Comparison of ENCODE assay signal across 31 cellular contexts in genomic region chr1:158644479-158644878, GRCh38. TPM values are rescaled to one million over a fixed set of nuclear protein-coding genes. Genes with fewer than 3 reads are reported as not detected.
"Had no signal": no experiment of that assay in that cellular context is flagged by ENCODE, and none has a peak within 500 bp of the region (broad histone marks: within the 10 kb centered on the region; RNA-seq: fewer than 3 reads in every experiment).

No MANE protein-coding gene starts in this region.

- H3K4me3 Mint-ChIP-seq: activated CD4-positive, alpha-beta T cell treated with anti-CD3 and anti-CD28 coated beads, Interleukin-2, amount 10 ng/mL, durations not matched to agents 24 days and 14 days; activated CD8-positive, alpha-beta T cell treated with anti-CD3 and anti-CD28 coated beads, Interleukin-2, amount 10 ng/mL, durations not matched to agents 7 days and 5 days; activated T-cell treated with anti-CD3 and anti-CD28 coated beads, Interleukin-2, amount 50 U/mL, for 72 hours; central memory CD8-positive, alpha-beta T cell; dendritic cell treated with granulocyte-macrophage colony-stimulating factor and Interleukin-4, amounts not matched to agents 40 ng/mL and 50 ng/mL, for 4 days; endodermal cell; natural killer cell; neural progenitor cell; stimulated activated memory B cell treated with anti-CD40 and anti-IgM and Interleukin-4, amounts not matched to agents 10 μg/mL and 1 μg/mL and 100 μg/mL, for 72 hours had no signal

- DNase-seq: activated CD4-positive, alpha-beta T cell treated with anti-CD3 and anti-CD28 coated beads, Interleukin-2, amount 10 ng/mL, durations not matched to agents 24 days and 14 days; activated CD4-positive, CD25-positive, alpha-beta regulatory T cell treated with anti-CD3 and anti-CD28 coated beads, Interleukin-2, amount 50 U/mL, for 72 hours; activated CD8-positive, alpha-beta T cell treated with anti-CD3 and anti-CD28 coated beads, Interleukin-2, amount 10 ng/mL, durations not matched to agents 7 days and 5 days; activated naive CD4-positive, alpha-beta T cell; activated T-cell treated with anti-CD3 and anti-CD28 coated beads for 4 hours; activated T-cell treated with anti-CD3 and anti-CD28 coated beads, Interleukin-2, amount 50 U/mL, for 72 hours; endodermal cell; foreskin keratinocyte; heart left ventricle; mesenchymal stem cell; natural killer cell; stimulated activated CD4-positive, alpha-beta T cell treated with anti-CD3 and anti-CD28 coated beads, Interleukin-1b, Interleukin-23, amount 100 ng/mL, for 48 hours; stimulated activated CD4-positive, alpha-beta T cell treated with anti-CD3 and anti-CD28 coated beads, Interleukin-4, amount 100 ng/mL, for 4 hours; stimulated activated CD8-positive, alpha-beta memory T cell treated with anti-CD3 and anti-CD28 coated beads, Interleukin-4, amount 100 ng/mL, for 48 hours; T1000; tibial artery had no signal

- H3K9me3 Mint-ChIP-seq: activated CD4-positive, alpha-beta T cell treated with anti-CD3 and anti-CD28 coated beads, Interleukin-2, amount 10 ng/mL, durations not matched to agents 24 days and 14 days; activated naive CD4-positive, alpha-beta T cell treated with anti-CD3 and anti-CD28 coated beads, Interleukin-2, amount 50 U/mL, for 72 hours; activated T-cell treated with anti-CD3 and anti-CD28 coated beads, Interleukin-2, amount 50 U/mL, for 72 hours; central memory CD8-positive, alpha-beta T cell; dendritic cell treated with granulocyte-macrophage colony-stimulating factor and Interleukin-4, amounts not matched to agents 40 ng/mL and 50 ng/mL, for 4 days; endodermal cell; natural killer cell; neural progenitor cell had no signal

- H3K27ac Mint-ChIP-seq: activated CD4-positive, alpha-beta T cell treated with anti-CD3 and anti-CD28 coated beads, Interleukin-2, amount 10 ng/mL, durations not matched to agents 24 days and 14 days; activated CD8-positive, alpha-beta T cell treated with anti-CD3 and anti-CD28 coated beads, Interleukin-2, amount 10 ng/mL, durations not matched to agents 7 days and 5 days; activated naive CD4-positive, alpha-beta T cell treated with anti-CD3 and anti-CD28 coated beads, Interleukin-2, amount 50 U/mL, for 72 hours; activated T-cell treated with anti-CD3 and anti-CD28 coated beads, Interleukin-2, amount 50 U/mL, for 72 hours; dendritic cell treated with granulocyte-macrophage colony-stimulating factor and Interleukin-4, amounts not matched to agents 40 ng/mL and 50 ng/mL, for 4 days; endodermal cell; natural killer cell; neural progenitor cell; stimulated activated memory B cell treated with anti-CD40 and anti-IgM and Interleukin-4, amounts not matched to agents 10 μg/mL and 1 μg/mL and 100 μg/mL, for 72 hours had no signal

- H3K36me3 Mint-ChIP-seq: activated naive CD4-positive, alpha-beta T cell treated with anti-CD3 and anti-CD28 coated beads, Interleukin-2, amount 50 U/mL, for 72 hours; natural killer cell; neural progenitor cell; stimulated activated memory B cell treated with anti-CD40 and anti-IgM and Interleukin-4, amounts not matched to agents 10 μg/mL and 1 μg/mL and 100 μg/mL, for 72 hours had no signal

- H3K27me3 Mint-ChIP-seq: activated CD4-positive, alpha-beta T cell treated with anti-CD3 and anti-CD28 coated beads, Interleukin-2, amount 10 ng/mL, durations not matched to agents 24 days and 14 days; dendritic cell treated with granulocyte-macrophage colony-stimulating factor and Interleukin-4, amounts not matched to agents 40 ng/mL and 50 ng/mL, for 4 days; stimulated activated memory B cell treated with anti-CD40 and anti-IgM and Interleukin-4, amounts not matched to agents 10 μg/mL and 1 μg/mL and 100 μg/mL, for 72 hours had no signal

- H3K4me1 Mint-ChIP-seq: endodermal cell, neural progenitor cell had no signal

RNA-seq across cellular contexts. Expression of gene OR10Z1, which starts 39.4 kb away (rescaled TPM):
- total RNA-seq: activated CD4-positive, alpha-beta T cell treated with anti-CD3 and anti-CD28 coated beads, Interleukin-2, amount 10 ng/mL, durations not matched to agents 24 days and 14 days; activated CD8-positive, alpha-beta T cell treated with anti-CD3 and anti-CD28 coated beads, Interleukin-2, amount 10 ng/mL, durations not matched to agents 7 days and 5 days; activated naive CD4-positive, alpha-beta T cell treated with anti-CD3 and anti-CD28 coated beads, Interleukin-2, amount 50 U/mL, for 72 hours; activated T-cell treated with anti-CD3 and anti-CD28 coated beads, Interleukin-2, amount 50 U/mL, for 72 hours; bronchial epithelial cell; endodermal cell; esophagus muscularis mucosa; foreskin keratinocyte; heart left ventricle; kidney epithelial cell; lower leg skin; natural killer cell; omental fat pad; pulmonary artery endothelial cell; right atrium auricular region; smooth muscle cell; suprapubic skin; ureter had no signal

RNA-seq across cellular contexts. Expression of gene SPTA1, which starts 42.0 kb away (rescaled TPM):
- total RNA-seq: activated CD4-positive, alpha-beta T cell treated with anti-CD3 and anti-CD28 coated beads, Interleukin-2, amount 10 ng/mL, durations not matched to agents 24 days and 14 days; activated CD8-positive, alpha-beta T cell treated with anti-CD3 and anti-CD28 coated beads, Interleukin-2, amount 10 ng/mL, durations not matched to agents 7 days and 5 days; activated T-cell treated with anti-CD3 and anti-CD28 coated beads, Interleukin-2, amount 50 U/mL, for 72 hours; bronchial epithelial cell; endodermal cell; foreskin keratinocyte; kidney epithelial cell; smooth muscle cell; ureter had no signal

RNA-seq across cellular contexts. Expression of gene OR6K2, which starts 56.0 kb away (rescaled TPM):
- total RNA-seq: activated CD4-positive, alpha-beta T cell treated with anti-CD3 and anti-CD28 coated beads, Interleukin-2, amount 10 ng/mL, durations not matched to agents 24 days and 14 days; activated CD8-positive, alpha-beta T cell treated with anti-CD3 and anti-CD28 coated beads, Interleukin-2, amount 10 ng/mL, durations not matched to agents 7 days and 5 days; activated naive CD4-positive, alpha-beta T cell treated with anti-CD3 and anti-CD28 coated beads, Interleukin-2, amount 50 U/mL, for 72 hours; activated T-cell treated with anti-CD3 and anti-CD28 coated beads, Interleukin-2, amount 50 U/mL, for 72 hours; bronchial epithelial cell; endodermal cell; esophagus muscularis mucosa; foreskin keratinocyte; heart left ventricle; kidney epithelial cell; lower leg skin; natural killer cell; omental fat pad; pulmonary artery endothelial cell; right atrium auricular region; smooth muscle cell; suprapubic skin; ureter had no signal
